In the genomic region with DNA sequence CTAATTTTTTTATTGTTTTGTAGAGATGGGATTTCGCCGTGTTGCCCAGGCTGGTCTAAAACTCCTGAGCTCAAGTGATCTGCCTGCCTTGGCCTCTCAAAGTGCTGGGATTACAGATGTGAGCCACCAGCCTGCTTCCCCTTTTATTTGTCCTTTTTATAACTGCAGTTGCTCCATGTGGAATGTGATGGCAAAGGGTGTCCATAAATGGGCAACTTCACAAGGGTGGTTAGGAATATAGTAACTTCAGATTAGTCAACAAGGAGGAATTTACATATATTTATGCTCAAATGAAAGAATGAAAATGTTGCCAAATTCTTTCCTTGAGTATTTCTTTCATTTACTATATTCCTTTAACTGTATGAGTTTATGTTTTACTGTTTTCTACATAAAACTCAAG, we compare ENCODE assay signal across 15 cellular contexts.
DNase-seq lines count a peak whose midpoint lies in the region; ATAC-seq and TF ChIP-seq lines count a peak whose summit lies in the region.
"Had no signal": no experiment of that assay in that cellular context is flagged by ENCODE, and none has a peak within 500 bp of the region (broad histone marks: within the 10 kb centered on the region; RNA-seq: fewer than 3 reads in every experiment).

No MANE protein-coding gene starts in this region.

- peak; percentile 42 for DNase-seq in GM04503 (ENCODE audit: low read depth)
- DNase-seq in adipocyte (ENCODE audit: low read depth) = peak; percentile 65
- peak; percentile 52 for DNase-seq in fibroblast of the aortic adventitia (ENCODE audit: low read depth)
- DNase-seq in nephron progenitor cell = no peak
- DNase-seq in MM.1S = no peak
- DNase-seq in NCI-H1092 (lab: John Stamatoyannopoulos, UW) = no peak
- DNase-seq: activated CD4-positive, alpha-beta T cell treated with anti-CD3 and anti-CD28 coated beads, Interleukin-2, amount 10 ng/mL, durations not matched to agents 24 days and 14 days; activated CD8-positive, alpha-beta memory T cell treated with anti-CD3 and anti-CD28 coated beads, Interleukin-2, amount 50 U/mL, for 4 hours; NCI-H1436 treated with DMSO at 0.1 percent for 48 hours; stimulated activated naive CD4-positive, alpha-beta T cell had no signal

- H3K27ac ChIP-seq in ACC112 (ENCODE audit: low read depth, low read length) (peak overlapping the region; percentile 56; the same call in 1 of the 2 replicates), MM.1S (ENCODE audit: low read length) (no peak overlapping the region)
- H3K27ac ChIP-seq: thoracic aorta had no signal

- no peaks in the 10 kb centered on the region for H4K20me1 ChIP-seq in MM.1S (ENCODE audit: insufficient read depth, low read length)

- no peak overlapping the region for H3K4me3 Mint-ChIP-seq in nephron progenitor cell
- H3K4me3 Mint-ChIP-seq: activated CD4-positive, alpha-beta T cell treated with anti-CD3 and anti-CD28 coated beads, Interleukin-2, amount 10 ng/mL, durations not matched to agents 24 days and 14 days; nephron had no signal

- no peaks in the 10 kb centered on the region for H3F3A ChIP-seq in MM.1S (ENCODE audit: insufficient read depth, low read length)

- ATAC-seq in GM21447 (IDR thresholded peaks at IDR 0.05; ENCODE audit: unreplicated experiment) = no peak
- ATAC-seq: Right ventricle myocardium inferior had no signal

- H3K79me2 ChIP-seq in ACC112 (ENCODE audit: control insufficient read depth, insufficient read depth, low read length, unreplicated experiment) (no peaks in the 10 kb centered on the region), MM.1S (ENCODE audit: low read length) (no peaks in the 10 kb centered on the region)

- H3K27ac Mint-ChIP-seq in nephron progenitor cell = no peak overlapping the region
- H3K27ac Mint-ChIP-seq: activated CD4-positive, alpha-beta T cell treated with anti-CD3 and anti-CD28 coated beads, Interleukin-2, amount 10 ng/mL, durations not matched to agents 24 days and 14 days; nephron had no signal

- no peaks in the 10 kb centered on the region for H3K27me3 Mint-ChIP-seq in nephron progenitor cell (ENCODE audit: low read depth, poor library complexity)
- H3K27me3 Mint-ChIP-seq: activated CD4-positive, alpha-beta T cell treated with anti-CD3 and anti-CD28 coated beads, Interleukin-2, amount 10 ng/mL, durations not matched to agents 24 days and 14 days had no signal

- no peaks in the 10 kb centered on the region for H3K9me2 ChIP-seq in MM.1S (replicated peaks; ENCODE audit: insufficient read depth, low read length)

- no peak for TF ChIP-seq CTCF in fibroblast of the aortic adventitia (IDR thresholded peaks at IDR 0.05; ENCODE audit: insufficient read depth, low read length)
- TF ChIP-seq CTCF in nephron progenitor cell (IDR thresholded peaks at IDR 0.05) = no peak
- TF ChIP-seq CTCF in MM.1S (IDR thresholded peaks at IDR 0.05; ENCODE audit: low read length) = no peak

- H3K9me3 Mint-ChIP-seq in nephron progenitor cell = peaks cover 16% of the 10 kb centered on the region
- H3K9me3 Mint-ChIP-seq: activated CD4-positive, alpha-beta T cell treated with anti-CD3 and anti-CD28 coated beads, Interleukin-2, amount 10 ng/mL, durations not matched to agents 24 days and 14 days; nephron had no signal

- H2AFZ ChIP-seq in ACC112 (ENCODE audit: low read length, unreplicated experiment) (no peak overlapping the region), MM.1S (ENCODE audit: low read length) (no peak overlapping the region)

- H3K36me3 ChIP-seq in ACC112 (ENCODE audit: insufficient read depth, low read length) (no peaks in the 10 kb centered on the region), adipocyte (ENCODE audit: control insufficient read depth, insufficient read depth, low read length, severe bottlenecking) (no peaks in the 10 kb centered on the region), MM.1S (replicated peaks; ENCODE audit: insufficient read depth, low read length) (no peaks in the 10 kb centered on the region)
- H3K36me3 ChIP-seq: thoracic aorta had no signal

- H3K27me3 ChIP-seq in ACC112 (ENCODE audit: insufficient read depth, low read length) = no peaks in the 10 kb centered on the region
- H3K27me3 ChIP-seq in adipocyte (replicated peaks; ENCODE audit: control insufficient read depth, insufficient read depth, low read length) = no peaks in the 10 kb centered on the region
- H3K27me3 ChIP-seq in MM.1S (replicated peaks; ENCODE audit: insufficient read depth, low read length) = no peaks in the 10 kb centered on the region

- peaks cover 18% of the 10 kb centered on the region for H3K36me3 Mint-ChIP-seq in nephron progenitor cell (ENCODE audit: low read depth)

- H3K9me3 ChIP-seq in adipocyte (ENCODE audit: control insufficient read depth, low read length) = no peaks in the 10 kb centered on the region
- H3K9me3 ChIP-seq in MM.1S (replicated peaks; ENCODE audit: insufficient read depth, low read length) = no peaks in the 10 kb centered on the region
- H3K9me3 ChIP-seq: thoracic aorta had no signal

- no peak overlapping the region for H3K9ac ChIP-seq in adipocyte (ENCODE audit: low read length)
- H3K9ac ChIP-seq in MM.1S (ENCODE audit: low read length) = no peak overlapping the region

- H3K4me1 Mint-ChIP-seq in nephron progenitor cell = peaks cover 20% of the 10 kb centered on the region

- no peak overlapping the region for H3K4me2 ChIP-seq in MM.1S (ENCODE audit: low read depth, low read length)

- no peak overlapping the region for H3K4me3 ChIP-seq in ACC112 (ENCODE audit: low read depth, low read length)
- H3K4me3 ChIP-seq in adipocyte (ENCODE audit: low read length) = no peak overlapping the region
- no peak overlapping the region for H3K4me3 ChIP-seq in fibroblast of the aortic adventitia (ENCODE audit: low read depth, low read length)
- H3K4me3 ChIP-seq in MM.1S (ENCODE audit: low read length) = no peak overlapping the region
- H3K4me3 ChIP-seq: thoracic aorta had no signal

- peaks cover 26% of the 10 kb centered on the region for H3K4me1 ChIP-seq in ACC112 (ENCODE audit: control insufficient read depth, insufficient read depth, low read length, unreplicated experiment)
- H3K4me1 ChIP-seq in adipocyte (ENCODE audit: control insufficient read depth, insufficient read depth, low read length) = peaks cover 6% of the 10 kb centered on the region
- H3K4me1 ChIP-seq in MM.1S (ENCODE audit: low read length) = 0 out of 2 replicates have a peak, but pooled peaks cover 4% of the 10 kb centered on the region

Comparison
In these comparisons a context has a peak if more than half of its experiments do, and no peak if none do; other contexts are left out.
1. DNase-seq: peak in GM04503 (single experiment), adipocyte (single experiment) and fibroblast of the aortic adventitia (single experiment); none in nephron progenitor cell (single experiment), MM.1S (single experiment) and NCI-H1092 (single experiment).